In the genomic region with DNA sequence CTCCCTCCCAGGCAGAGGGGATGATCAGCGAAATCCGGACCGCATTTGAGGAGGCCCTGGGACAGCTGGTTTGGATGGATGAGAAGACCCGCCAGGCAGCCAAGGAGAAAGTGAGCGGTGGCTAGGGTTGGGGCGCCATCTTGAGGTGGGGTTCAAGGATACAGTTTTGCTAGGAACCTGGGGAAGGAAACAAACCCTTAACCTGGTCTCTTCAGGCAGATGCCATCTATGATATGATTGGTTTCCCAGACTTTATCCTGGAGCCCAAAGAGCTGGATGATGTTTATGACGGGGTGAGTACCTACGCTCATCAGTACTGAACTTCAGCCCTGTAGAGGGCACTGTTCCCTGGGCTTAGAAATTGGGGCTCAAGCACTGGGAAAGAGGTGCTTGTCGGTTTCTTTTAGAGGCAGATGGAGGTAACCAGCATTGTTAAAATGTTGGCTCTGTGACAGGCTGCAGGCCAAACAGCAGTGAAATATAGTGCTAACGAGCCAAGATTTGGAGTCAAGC, we compare ENCODE assay signal across 8 cellular contexts. TPM values are rescaled to one million over a fixed set of nuclear protein-coding genes. Genes with fewer than 3 reads are reported as not detected.
A peak's percentile ranks its signal among the peaks of the same experiment; 100 is the strongest.
DNase-seq lines count a peak whose midpoint lies in the region; ATAC-seq and TF ChIP-seq lines count a peak whose summit lies in the region.
"Had no signal": no experiment of that assay in that cellular context is flagged by ENCODE, and none has a peak within 500 bp of the region (broad histone marks: within the 10 kb centered on the region; RNA-seq: fewer than 3 reads in every experiment).

No MANE protein-coding gene starts in this region.

- DNase-seq in GM13977 (ENCODE audit: low spot score), result peak; percentile 86
- peak; percentile 68 for DNase-seq in NCI-H146 treated with DMSO at 0.1 percent for 48 hours (lab: John Stamatoyannopoulos, UW; ENCODE audit: unreplicated experiment)
- DNase-seq in T-helper 17 cell, result peak in 2 of 3 donors; percentile 33 to 45
- DNase-seq in astrocyte of the cerebellum (ENCODE audit: low read depth), result no peak
- peak; percentile 23 for DNase-seq in iPS DF 19.7 (ENCODE audit: low read depth, low spot score)
- DNase-seq in stimulated activated CD4-positive, alpha-beta T cell treated with anti-CD3 and anti-CD28 coated beads, Interleukin-1b, Interleukin-23, amount 100 ng/mL, for 24 hours (ENCODE audit: low read depth in 4 of 4, low spot score in 1 of 4), result peak; percentile 26 to 67 (median 56)

- no peak overlapping the region for H3K4me3 Mint-ChIP-seq in T-helper 17 cell

- ATAC-seq in T-helper 17 cell, result peak; percentile 73
- ATAC-seq in HG03095 (IDR thresholded peaks at IDR 0.05; ENCODE audit: unreplicated experiment), result no peak

- H3K27me3 Mint-ChIP-seq in T-helper 17 cell, result peaks cover 36% of the 10 kb centered on the region

- H3K4me1 Mint-ChIP-seq in T-helper 17 cell, result peaks cover 2% of the 10 kb centered on the region

- TF ChIP-seq CTCF in GM13977 (IDR thresholded peaks at IDR 0.05; ENCODE audit: extremely low read depth, insufficient read depth, missing control alignments) (peak; percentile 56), astrocyte of the cerebellum (IDR thresholded peaks at IDR 0.05; ENCODE audit: low read depth, low read length, missing control alignments) (peak; percentile 73)

- in situ Hi-C loops in GM13977 (cut with MboI; ENCODE audit: low pct_unique_long_range_greater_than_20kb, low sequenced_read_pairs, unreplicated experiment) (no loop called here), astrocyte of the cerebellum (cut with HindIII; ENCODE audit: low sequenced_read_pairs) (no loop called here)

- H3K36me3 Mint-ChIP-seq in T-helper 17 cell (ENCODE audit: low read depth), result peaks cover 5% of the 10 kb centered on the region

- no peak overlapping the region for H3K4me3 ChIP-seq in astrocyte of the cerebellum (ENCODE audit: low read depth, low read length)

- no peaks in the 10 kb centered on the region for H3K9me3 ChIP-seq in T-helper 17 cell (ENCODE audit: control insufficient read depth, low read length, poor library complexity, severe bottlenecking)

- no peak overlapping the region for H3K27ac Mint-ChIP-seq in T-helper 17 cell

RNA-seq across cellular contexts. Expression of a gene that starts 9.6 kb away (rescaled TPM):
- 100 to 1,000 TPM; 149 to 171 TPM for total RNA-seq in T-helper 17 cell

RNA-seq across cellular contexts. Expression of a gene that starts 13.7 kb away (rescaled TPM):
- not detected for total RNA-seq in T-helper 17 cell
- total RNA-seq: glomerular endothelial cell had no signal

RNA-seq across cellular contexts. Expression of a gene that starts 24.9 kb away (rescaled TPM):
- 100 to 1,000 TPM; 226 to 236 TPM for total RNA-seq in T-helper 17 cell

RNA-seq across cellular contexts. Expression of a gene that starts 28.1 kb away (rescaled TPM):
- under 1 TPM; 0.20 to 0.31 TPM for total RNA-seq in T-helper 17 cell

RNA-seq across cellular contexts. Expression of a gene that starts 40.0 kb away (rescaled TPM):
- total RNA-seq in T-helper 17 cell, result under 1 TPM; 0.45 to 0.65 TPM
